In the genomic region with DNA sequence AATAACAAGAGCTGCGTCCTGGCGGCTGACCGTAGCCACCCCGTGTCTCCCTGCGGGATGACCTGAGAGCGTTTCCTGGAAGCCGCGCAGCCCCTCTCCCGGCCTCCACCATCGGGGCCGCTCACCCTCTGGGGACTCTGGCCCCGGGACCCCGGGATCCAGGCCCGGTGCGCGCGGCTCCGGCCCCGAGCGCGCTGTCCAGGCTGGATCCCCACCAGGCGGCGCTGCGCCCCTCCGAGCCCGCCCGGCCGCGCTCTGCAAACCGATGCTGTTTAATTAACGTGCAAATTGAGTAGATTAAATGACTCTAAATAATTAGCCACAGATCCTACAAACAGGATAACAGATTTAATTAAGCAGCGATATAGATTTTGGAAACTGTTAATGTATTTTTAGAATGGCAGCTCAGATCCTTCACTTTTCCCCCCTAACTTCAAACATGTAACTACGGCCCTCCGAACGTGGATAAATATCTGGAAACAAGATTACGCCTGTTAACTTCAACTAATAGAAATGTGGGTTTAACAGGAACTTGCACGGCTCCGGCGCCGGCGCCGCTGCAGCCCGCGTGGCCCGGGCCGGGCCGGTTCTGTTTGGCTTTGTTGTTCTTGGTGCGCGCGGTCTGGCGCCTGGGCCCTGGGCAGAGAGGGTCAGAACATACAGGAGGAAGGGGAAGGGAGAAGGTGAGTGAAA, we compare ENCODE assay signal across 8 cellular contexts. TPM values are rescaled to one million over a fixed set of nuclear protein-coding genes. Genes with fewer than 3 reads are reported as not detected.
DNase-seq lines count a peak whose midpoint lies in the region; ATAC-seq and TF ChIP-seq lines count a peak whose summit lies in the region.

No MANE protein-coding gene starts in this region.

- H3K9me3 ChIP-seq in transverse colon: no peaks in the 10 kb centered on the region

- intact Hi-C loops in transverse colon (cut with DNase I; ENCODE audit: low total_unique reads): no loop called here

- H3K36me3 ChIP-seq in GM06990 (ENCODE audit: control insufficient read depth, insufficient read depth, low read length) (no peaks in the 10 kb centered on the region), brain microvascular endothelial cell (replicated peaks) (no peaks in the 10 kb centered on the region), transverse colon (no peaks in the 10 kb centered on the region)

- H3K4me3 ChIP-seq in GM06990 (replicated peaks; ENCODE audit: low read depth, low read length) (no peak overlapping the region), brain microvascular endothelial cell (ENCODE audit: low read depth, low read length) (no peak overlapping the region), transverse colon (no peak overlapping the region)

- no peak for TF ChIP-seq EP300 in transverse colon (IDR thresholded peaks at IDR 0.05; ENCODE audit: low read depth)

- H3K4me1 ChIP-seq in transverse colon: peaks cover 0 to 12% (median 8%) of the 10 kb centered on the region in 4 donors

- WGBS in transverse colon (ENCODE audit: low coverage in 1 of 2), 2 donors: 18 to 24% methylated on average over 15 to 36 of the region's 51 CpGs

- in situ Hi-C loops in brain microvascular endothelial cell (cut with HindIII; ENCODE audit: low pct_ligation_motif_present, low sequenced_read_pairs) (no loop called here), transverse colon (cut with MboI; ENCODE audit: low pct_ligation_motif_present in 1 of 4, low pct_unique_long_range_greater_than_20kb in 1 of 4, low sequenced_read_pairs in 3 of 4) (no loop called here)

- no peak for TF ChIP-seq POLR2A in transverse colon (IDR thresholded peaks at IDR 0.05)

- H3K27ac ChIP-seq in brain microvascular endothelial cell (no peak overlapping the region), transverse colon (no peak overlapping the region)

- peak; percentile 53 for TF ChIP-seq CTCF in GM06990 (IDR thresholded peaks at IDR 0.05; ENCODE audit: insufficient read depth, low read length, poor library complexity, severe bottlenecking)
- TF ChIP-seq CTCF in brain microvascular endothelial cell (IDR thresholded peaks at IDR 0.05; ENCODE audit: low read depth, low read length, missing control alignments): peak; percentile 63
- peak; percentile 49 to 82 (median 73) for TF ChIP-seq CTCF in transverse colon (IDR thresholded peaks at IDR 0.05)

- ATAC-seq in GM18873 (IDR thresholded peaks at IDR 0.05; ENCODE audit: low FRiP score, unreplicated experiment) (no peak), GM19023 (IDR thresholded peaks at IDR 0.05; ENCODE audit: unreplicated experiment) (no peak)

- DNase-seq in GM06990 (ENCODE audit: extremely low read depth, insufficient read length) (peak; percentile 44), T follicular helper cell (ENCODE audit: low read depth) (peak; percentile 25), brain microvascular endothelial cell (no peak), lung microvascular endothelial cell (ENCODE audit: low read depth in 2 of 2) (peak; percentile 41 to 46), transverse colon (no peak), MV-4-11 (lab: John Stamatoyannopoulos, UW) (no peak)

- H3K27me3 ChIP-seq in GM06990 (replicated peaks; ENCODE audit: control insufficient read depth, insufficient read depth, low read length) (no peaks in the 10 kb centered on the region; the same call in 1 of the 2 replicates), brain microvascular endothelial cell (replicated peaks) (peaks cover 80% of the 10 kb centered on the region), transverse colon (peaks cover 99% of the 10 kb centered on the region)

RNA-seq across cellular contexts. Expression of a gene that starts 7.1 kb away (rescaled TPM):
- not detected in 2 replicates for total RNA-seq in lung microvascular endothelial cell
- not detected for total RNA-seq in transverse colon

Comparison
In these comparisons a context has a peak if more than half of its experiments do, and no peak if none do; other contexts are left out.
1. DNase-seq: peak in GM06990 (single experiment), T follicular helper cell (single experiment) and lung microvascular endothelial cell (2 of 2); none in brain microvascular endothelial cell (single experiment), transverse colon (single experiment) and MV-4-11 (single experiment).
2. Peak in every context shown above with its lines, with median percentiles within 50 percentile points of each other: CTCF ChIP-seq.